ENCODE assay signal across 23 cellular contexts in the genomic region with DNA sequence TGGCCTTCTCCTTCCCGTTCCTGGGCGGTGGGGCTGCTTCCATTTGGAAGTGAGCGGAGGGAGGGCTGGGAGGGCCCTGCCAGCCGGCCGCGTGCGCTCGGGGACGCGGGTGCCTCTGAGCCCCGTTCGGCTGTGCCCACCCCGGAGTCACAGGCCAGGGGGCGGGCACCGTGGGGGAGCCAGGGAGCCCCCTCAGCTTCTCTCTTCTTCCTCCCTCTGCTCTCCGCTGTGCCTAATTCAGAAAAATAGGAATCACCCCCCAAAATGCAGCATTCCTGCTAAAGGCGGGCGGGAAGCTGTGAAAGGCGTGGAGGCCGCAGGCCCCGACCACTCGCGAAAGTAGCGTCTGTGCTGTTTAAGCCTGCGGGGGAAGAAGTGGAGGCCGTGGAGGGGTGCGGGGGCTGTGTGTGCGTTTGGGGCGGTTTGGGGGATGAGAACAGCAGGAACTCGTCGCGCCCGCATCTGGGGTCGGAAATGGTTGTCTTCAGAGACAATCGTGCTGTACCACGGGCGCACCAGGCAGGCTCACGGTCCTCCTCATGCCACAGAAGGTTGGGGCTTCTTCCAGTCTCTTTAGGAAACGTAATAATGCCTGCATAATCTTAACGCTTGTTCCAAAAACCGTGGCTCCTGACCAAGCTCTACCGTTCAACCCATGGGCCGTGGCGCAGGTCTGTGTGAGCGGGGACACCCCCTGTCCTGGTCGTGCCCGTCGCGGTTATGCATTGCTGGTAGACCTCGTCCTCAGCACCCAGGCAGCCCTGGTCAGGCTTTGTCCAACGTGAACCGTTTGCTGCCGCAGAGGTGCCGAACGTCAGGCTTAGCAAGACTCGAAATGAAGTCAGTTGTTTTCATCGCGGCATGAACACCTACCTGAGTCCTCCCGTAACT.
A peak's percentile ranks its signal among the peaks of the same experiment; 100 is the strongest.
DNase-seq lines count a peak whose midpoint lies in the region; ATAC-seq and TF ChIP-seq lines count a peak whose summit lies in the region.
"Had no signal": no experiment of that assay in that cellular context is flagged by ENCODE, and none has a peak within 500 bp of the region (broad histone marks: within the 10 kb centered on the region; RNA-seq: fewer than 3 reads in every experiment).

No MANE protein-coding gene starts in this region.

- H3K9me3 ChIP-seq in sigmoid colon = no peaks in the 10 kb centered on the region
- H3K9me3 ChIP-seq in MG63 = no peaks in the 10 kb centered on the region
- H3K9me3 ChIP-seq: Peyer's patch had no signal

- H3K27ac ChIP-seq in sigmoid colon = no peak overlapping the region
- H3K27ac ChIP-seq: GM23248, Peyer's patch had no signal

- ATAC-seq in left lobe of liver (no peak), HG02852 (IDR thresholded peaks at IDR 0.05; ENCODE audit: unreplicated experiment) (no peak)
- ATAC-seq: CD8-positive, alpha-beta T cell; HCT116 had no signal

- H3K27me3 ChIP-seq in sigmoid colon (peaks cover 0 to 11% (median 0%) of the 10 kb centered on the region in 3 donors), MG63 (no peaks in the 10 kb centered on the region; the same call in 1 of the 2 replicates)
- H3K27me3 ChIP-seq: Peyer's patch had no signal

- H3K36me3 ChIP-seq in sigmoid colon = no peaks in the 10 kb centered on the region
- H3K36me3 ChIP-seq in MG63 = no peaks in the 10 kb centered on the region
- H3K36me3 ChIP-seq: Peyer's patch had no signal

- no peak for TF ChIP-seq EP300 in sigmoid colon (IDR thresholded peaks at IDR 0.05)

- no peaks in the 10 kb centered on the region for H3K4me1 ChIP-seq in sigmoid colon
- H3K4me1 ChIP-seq: Peyer's patch had no signal

- intact Hi-C loops in sigmoid colon (cut with DNase I) = no loop called here

- H3K4me3 ChIP-seq in sigmoid colon (no peak overlapping the region), MG63 (no peak overlapping the region)
- H3K4me3 ChIP-seq: GM23248, Peyer's patch had no signal

- no peak for TF ChIP-seq POLR2A in sigmoid colon (IDR thresholded peaks at IDR 0.05)

- no peak for TF ChIP-seq CTCF in sigmoid colon (IDR thresholded peaks at IDR 0.05)

- WGBS in sigmoid colon, 2 donors = 88 to 89% methylated on average over 59 of the region's 59 CpGs

- peak; percentile 15 for DNase-seq in activated CD8-positive, alpha-beta memory T cell treated with anti-CD3 and anti-CD28 coated beads for 24 hours
- no peak for DNase-seq in activated CD8-positive, alpha-beta memory T cell treated with anti-CD3 and anti-CD28 coated beads, Interleukin-2, amount 50 U/mL, for 48 hours
- DNase-seq in NCI-H69 (lab: John Stamatoyannopoulos, UW) (peak; percentile 55), left lobe of liver (ENCODE audit: low spot score) (peak; percentile 21), sigmoid colon (peak; percentile 54), NCI-H82 treated with DMSO at 0.1 percent for 48 hours (lab: John Stamatoyannopoulos, UW; ENCODE audit: unreplicated experiment) (no peak), MG63 (no peak)
- DNase-seq: 8988T, AML-193, C1 segment of cervical spinal cord, DMS153, GM23248, Karpas-422, NCI-H1694, NCI-H2081, NCI-H2171, NCI-H345, NCI-H524, NCI-H82 had no signal

Comparison
In these comparisons a context has a peak if more than half of its experiments do, and no peak if none do; other contexts are left out.
1. DNase-seq: peak in activated CD8-positive, alpha-beta memory T cell treated with anti-CD3 and anti-CD28 coated beads for 24 hours (single experiment), NCI-H69 (single experiment), left lobe of liver (single experiment) and sigmoid colon (single experiment); none in activated CD8-positive, alpha-beta memory T cell treated with anti-CD3 and anti-CD28 coated beads, Interleukin-2, amount 50 U/mL, for 48 hours (single experiment), NCI-H82 treated with DMSO at 0.1 percent for 48 hours (single experiment) and MG63 (single experiment).